Comparison of ENCODE assay signal across 10 cellular contexts in genomic region chr17:8378117-8378516, GRCh38. TPM values are rescaled to one million over a fixed set of nuclear protein-coding genes. Genes with fewer than 3 reads are reported as not detected.
DNase-seq lines count a peak whose midpoint lies in the region; ATAC-seq and TF ChIP-seq lines count a peak whose summit lies in the region.
"Not testable (repeated sequence)": the region's sequence is repeated elsewhere in the genome, so short reads cannot be mapped to it uniquely, and the experiment has no call there.
"Had no signal": no experiment of that assay in that cellular context is flagged by ENCODE, and none has a peak within 500 bp of the region (broad histone marks: within the 10 kb centered on the region; RNA-seq: fewer than 3 reads in every experiment).

No MANE protein-coding gene starts in this region.

- not testable (repeated sequence) for DNase-seq in DND-41; OCI-LY7 (ENCODE audit: low spot score); activated CD4-positive, alpha-beta T cell treated with anti-CD3 and anti-CD28 coated beads, Interleukin-2, amount 10 ng/mL, durations not matched to agents 7 days and 5 days; activated T-helper 2 cell treated with anti-CD3 and anti-CD28 coated beads, Interferon-gamma antibody, Interleukin-2, Interleukin-4, amounts not matched to agents 10 μg/mL and 5 μg/mL and 100 μg/mL, durations not matched to agents 14 hours and 24 hours and 36 hours (ENCODE audit: low spot score); naive thymus-derived CD4-positive, alpha-beta T cell; stimulated activated effector memory CD8-positive, alpha-beta T cell treated with anti-CD3 and anti-CD28 coated beads, Interleukin-12 subunit alpha, Interleukin-12 subunit beta, amount 100 ng/mL, for 72 hours (ENCODE audit: low spot score in 2 of 2)

- ATAC-seq in DND-41 (ENCODE audit: insufficient read depth, low read depth); naive thymus-derived CD4-positive, alpha-beta T cell; stimulated activated effector memory CD8-positive, alpha-beta T cell treated with anti-CD3 and anti-CD28 coated beads, Interleukin-12 subunit alpha, Interleukin-12 subunit beta, amount 100 ng/mL, for 72 hours: not testable (repeated sequence)

- peak overlapping the region; percentile 64 for H3K27ac Mint-ChIP-seq in activated CD4-positive, alpha-beta T cell treated with anti-CD3 and anti-CD28 coated beads, Interleukin-2, amount 10 ng/mL, durations not matched to agents 7 days and 5 days
- H3K27ac Mint-ChIP-seq in activated T-helper 2 cell treated with anti-CD3 and anti-CD28 coated beads, Interferon-gamma antibody, Interleukin-2, Interleukin-4, amounts not matched to agents 10 μg/mL and 5 μg/mL and 100 μg/mL, durations not matched to agents 14 hours and 24 hours and 36 hours = peak overlapping the region; percentile 42
- peak overlapping the region in 2 of 5 experiments; percentile 29 to 95 for H3K27ac Mint-ChIP-seq in brain
- H3K27ac Mint-ChIP-seq in naive thymus-derived CD4-positive, alpha-beta T cell = peak overlapping the region in 6 of 9 donors; percentile 8 to 74 (median 18)
- peak overlapping the region; percentile 51 for H3K27ac Mint-ChIP-seq in stimulated activated effector memory CD8-positive, alpha-beta T cell treated with anti-CD3 and anti-CD28 coated beads, Interleukin-12 subunit alpha, Interleukin-12 subunit beta, amount 100 ng/mL, for 72 hours

- H3K27me3 ChIP-seq in DND-41 (ENCODE audit: insufficient read depth, low read length, poor library complexity); naive thymus-derived CD4-positive, alpha-beta T cell (ENCODE audit: control insufficient read depth in 2 of 2, insufficient read depth in 2 of 2, low read length in 2 of 2): not testable (repeated sequence)

- not testable (repeated sequence) for H3K9me3 Mint-ChIP-seq in activated CD4-positive, alpha-beta T cell treated with anti-CD3 and anti-CD28 coated beads, Interleukin-2, amount 10 ng/mL, durations not matched to agents 7 days and 5 days; activated T-helper 2 cell treated with anti-CD3 and anti-CD28 coated beads, Interferon-gamma antibody, Interleukin-2, Interleukin-4, amounts not matched to agents 10 μg/mL and 5 μg/mL and 100 μg/mL, durations not matched to agents 14 hours and 24 hours and 36 hours; brain; naive thymus-derived CD4-positive, alpha-beta T cell; stimulated activated effector memory CD8-positive, alpha-beta T cell treated with anti-CD3 and anti-CD28 coated beads, Interleukin-12 subunit alpha, Interleukin-12 subunit beta, amount 100 ng/mL, for 72 hours

- H3K4me3 ChIP-seq in DND-41 (ENCODE audit: low read depth in 1 of 2, low read length in 2 of 2); OCI-LY7 (ENCODE audit: low read depth, low read length, poor library complexity, severe bottlenecking); naive thymus-derived CD4-positive, alpha-beta T cell (ENCODE audit: low read length): not testable (repeated sequence)

- H3K79me2 ChIP-seq in DND-41 (ENCODE audit: insufficient read depth, low read length) (peaks cover 57% of the 10 kb centered on the region), OCI-LY7 (ENCODE audit: insufficient read depth, low read depth, low read length) (peaks cover 49% of the 10 kb centered on the region)

- not testable (repeated sequence) for TF ChIP-seq CTCF in DND-41 (IDR thresholded peaks at IDR 0.05; ENCODE audit: borderline replicate concordance, extremely low read depth, low read length, poor library complexity, severe bottlenecking); OCI-LY7 (conservative IDR thresholded peaks at IDR 0.05; ENCODE audit: low read length); brain (conservative IDR thresholded peaks at IDR 0.05)

- H4K20me1 ChIP-seq in DND-41 (ENCODE audit: insufficient read depth, low read length) (peaks cover 35% of the 10 kb centered on the region), OCI-LY7 (ENCODE audit: insufficient read depth, low read length) (peaks cover 27% of the 10 kb centered on the region)

- H3K9ac ChIP-seq in DND-41 (ENCODE audit: low read depth, low read length) = not testable (repeated sequence)

- H2AFZ ChIP-seq in DND-41 (ENCODE audit: low read depth, low read length); OCI-LY7 (ENCODE audit: low read length): not testable (repeated sequence)

- H3K27me3 Mint-ChIP-seq in activated CD4-positive, alpha-beta T cell treated with anti-CD3 and anti-CD28 coated beads, Interleukin-2, amount 10 ng/mL, durations not matched to agents 7 days and 5 days; activated T-helper 2 cell treated with anti-CD3 and anti-CD28 coated beads, Interferon-gamma antibody, Interleukin-2, Interleukin-4, amounts not matched to agents 10 μg/mL and 5 μg/mL and 100 μg/mL, durations not matched to agents 14 hours and 24 hours and 36 hours (ENCODE audit: low read depth); naive thymus-derived CD4-positive, alpha-beta T cell: not testable (repeated sequence)
- H3K27me3 Mint-ChIP-seq in brain = peaks cover 14% of the 10 kb centered on the region

- H3K36me3 Mint-ChIP-seq in activated CD4-positive, alpha-beta T cell treated with anti-CD3 and anti-CD28 coated beads, Interleukin-2, amount 10 ng/mL, durations not matched to agents 7 days and 5 days (ENCODE audit: low read depth) = peaks cover 63% of the 10 kb centered on the region
- peaks cover 79% of the 10 kb centered on the region for H3K36me3 Mint-ChIP-seq in activated T-helper 2 cell treated with anti-CD3 and anti-CD28 coated beads, Interferon-gamma antibody, Interleukin-2, Interleukin-4, amounts not matched to agents 10 μg/mL and 5 μg/mL and 100 μg/mL, durations not matched to agents 14 hours and 24 hours and 36 hours (ENCODE audit: low read depth)
- H3K36me3 Mint-ChIP-seq in brain = peaks cover 66% of the 10 kb centered on the region
- peaks cover 5 to 42% (median 30%) of the 10 kb centered on the region in 5 donors for H3K36me3 Mint-ChIP-seq in naive thymus-derived CD4-positive, alpha-beta T cell
- peaks cover 82% of the 10 kb centered on the region for H3K36me3 Mint-ChIP-seq in stimulated activated effector memory CD8-positive, alpha-beta T cell treated with anti-CD3 and anti-CD28 coated beads, Interleukin-12 subunit alpha, Interleukin-12 subunit beta, amount 100 ng/mL, for 72 hours

- CTCF ChIA-PET in OCI-LY7 (lab: Charles Lee; ENCODE audit: unreplicated experiment); activated CD4-positive, alpha-beta T cell treated with anti-CD3 and anti-CD28 coated beads, Interleukin-2, amount 10 ng/mL, durations not matched to agents 7 days and 5 days (lab: Charles Lee); naive thymus-derived CD4-positive, alpha-beta T cell (lab: Charles Lee): not testable (repeated sequence)

- not testable (repeated sequence) for H3K9me3 ChIP-seq in DND-41 (ENCODE audit: insufficient read depth, low read length, severe bottlenecking); OCI-LY7 (ENCODE audit: low read length); naive thymus-derived CD4-positive, alpha-beta T cell (ENCODE audit: control insufficient read depth in 2 of 3, low read length in 3 of 3)

- H3K4me2 ChIP-seq in DND-41 (ENCODE audit: insufficient read depth, low read length) (peak overlapping the region; percentile 21; the same call in 1 of the 2 replicates), OCI-LY7 (ENCODE audit: low read length) (peak overlapping the region; percentile 95)

- not testable (repeated sequence) for BruUV-seq in OCI-LY7 (replicated peaks; lab: Mats Ljungman, UMichigan)

- peaks cover 72% of the 10 kb centered on the region for H3K4me1 Mint-ChIP-seq in activated CD4-positive, alpha-beta T cell treated with anti-CD3 and anti-CD28 coated beads, Interleukin-2, amount 10 ng/mL, durations not matched to agents 7 days and 5 days
- peaks cover 43% of the 10 kb centered on the region for H3K4me1 Mint-ChIP-seq in activated T-helper 2 cell treated with anti-CD3 and anti-CD28 coated beads, Interferon-gamma antibody, Interleukin-2, Interleukin-4, amounts not matched to agents 10 μg/mL and 5 μg/mL and 100 μg/mL, durations not matched to agents 14 hours and 24 hours and 36 hours (ENCODE audit: low read depth)
- H3K4me1 Mint-ChIP-seq in brain = peaks cover 86% of the 10 kb centered on the region
- peaks cover 35 to 77% (median 55%) of the 10 kb centered on the region in 7 donors for H3K4me1 Mint-ChIP-seq in naive thymus-derived CD4-positive, alpha-beta T cell
- peaks cover 54% of the 10 kb centered on the region for H3K4me1 Mint-ChIP-seq in stimulated activated effector memory CD8-positive, alpha-beta T cell treated with anti-CD3 and anti-CD28 coated beads, Interleukin-12 subunit alpha, Interleukin-12 subunit beta, amount 100 ng/mL, for 72 hours

- H3K4me1 ChIP-seq in DND-41 (ENCODE audit: insufficient read depth, low read length) (peaks cover 66% of the 10 kb centered on the region), OCI-LY7 (ENCODE audit: insufficient read depth, low read length, poor library complexity, severe bottlenecking) (peaks cover 59% of the 10 kb centered on the region)
- peaks cover 35 to 39% of the 10 kb centered on the region in 2 donors for H3K4me1 ChIP-seq in naive thymus-derived CD4-positive, alpha-beta T cell (ENCODE audit: control insufficient read depth in 2 of 2, insufficient read depth in 2 of 2, low read length in 2 of 2)

- H3K9me2 ChIP-seq in OCI-LY7 (ENCODE audit: insufficient read depth, low read length) = not testable (repeated sequence)

- not testable (repeated sequence) for H3K27ac ChIP-seq in DND-41 (ENCODE audit: low read length); OCI-LY7 (ENCODE audit: low read depth, low read length, poor library complexity, severe bottlenecking); naive thymus-derived CD4-positive, alpha-beta T cell (ENCODE audit: low read depth, low read length)

- intact Hi-C loops in OCI-LY7 (cut with micrococcal nuclease; ENCODE audit: unreplicated experiment) = loop anchor here (5.0 kb wide), 1 partner anchor 691 kb away; the partner anchor contains the start of genes TP53 and WRAP53
- intact Hi-C loops in activated T-helper 2 cell treated with anti-CD3 and anti-CD28 coated beads, Interferon-gamma antibody, Interleukin-2, Interleukin-4, amounts not matched to agents 10 μg/mL and 5 μg/mL and 100 μg/mL, durations not matched to agents 14 hours and 24 hours and 36 hours (cut with micrococcal nuclease); naive thymus-derived CD4-positive, alpha-beta T cell (cut with micrococcal nuclease): not testable (repeated sequence)

- H3K4me3 Mint-ChIP-seq in activated CD4-positive, alpha-beta T cell treated with anti-CD3 and anti-CD28 coated beads, Interleukin-2, amount 10 ng/mL, durations not matched to agents 7 days and 5 days; stimulated activated effector memory CD8-positive, alpha-beta T cell treated with anti-CD3 and anti-CD28 coated beads, Interleukin-12 subunit alpha, Interleukin-12 subunit beta, amount 100 ng/mL, for 72 hours: not testable (repeated sequence)
- H3K4me3 Mint-ChIP-seq in activated T-helper 2 cell treated with anti-CD3 and anti-CD28 coated beads, Interferon-gamma antibody, Interleukin-2, Interleukin-4, amounts not matched to agents 10 μg/mL and 5 μg/mL and 100 μg/mL, durations not matched to agents 14 hours and 24 hours and 36 hours (ENCODE audit: low read depth) = peak overlapping the region; percentile 45
- peak overlapping the region in 3 of 5 experiments; percentile 36 to 93 (median 53) for H3K4me3 Mint-ChIP-seq in brain
- peak overlapping the region in 4 of 10 donors; percentile 17 to 96 (median 33) for H3K4me3 Mint-ChIP-seq in naive thymus-derived CD4-positive, alpha-beta T cell

- H3K36me3 ChIP-seq in DND-41 (ENCODE audit: insufficient read depth, low read length) (peaks cover 56% of the 10 kb centered on the region), OCI-LY7 (ENCODE audit: insufficient read depth, low read length) (peaks cover 79% of the 10 kb centered on the region)
- H3K36me3 ChIP-seq in naive thymus-derived CD4-positive, alpha-beta T cell (ENCODE audit: control insufficient read depth in 2 of 3, insufficient read depth in 3 of 3, low read length in 3 of 3) = peaks cover 26 to 51% (median 36%) of the 10 kb centered on the region in 3 experiments

- POLR2A ChIA-PET in OCI-LY7 (lab: Charles Lee); activated CD4-positive, alpha-beta T cell treated with anti-CD3 and anti-CD28 coated beads, Interleukin-2, amount 10 ng/mL, durations not matched to agents 7 days and 5 days (lab: Charles Lee); naive thymus-derived CD4-positive, alpha-beta T cell (lab: Charles Lee): not testable (repeated sequence)

RNA-seq across cellular contexts. Expression of gene RPL26, which starts 4.9 kb away (rescaled TPM):
- total RNA-seq in OCI-LY7 (2014; rRNA removed; shearing (Covaris generic)) = 4,013 and 5,038 TPM in 2 replicates
- total RNA-seq in OCI-LY7 (2022) = 3,139 and 3,331 TPM in 2 replicates
- total RNA-seq in activated CD4-positive, alpha-beta T cell treated with anti-CD3 and anti-CD28 coated beads, Interleukin-2, amount 10 ng/mL, durations not matched to agents 7 days and 5 days = 1,000 to 10,000 TPM; 2,050 to 2,305 TPM
- 2,352 and 2,379 TPM in 2 replicates for total RNA-seq in activated T-helper 2 cell treated with anti-CD3 and anti-CD28 coated beads, Interferon-gamma antibody, Interleukin-2, Interleukin-4, amounts not matched to agents 10 μg/mL and 5 μg/mL and 100 μg/mL, durations not matched to agents 14 hours and 24 hours and 36 hours
- polyA plus RNA-seq in brain (ENCODE audit: insufficient read depth, low read depth, low replicate concordance) = 3,177 TPM
- 1,000 to 10,000 TPM; 2,029 to 3,298 (median 3,039) TPM for total RNA-seq in naive thymus-derived CD4-positive, alpha-beta T cell
- 1,000 to 10,000 TPM; 1,965 to 2,128 TPM for polyA plus RNA-seq in naive thymus-derived CD4-positive, alpha-beta T cell

RNA-seq across cellular contexts. Expression of gene RNF222, which starts 19.5 kb away (rescaled TPM):
- total RNA-seq in OCI-LY7 (2014; rRNA removed; shearing (Covaris generic)) = 0.06 TPM in 1 of 2 replicates, not detected in the other
- 0.15 TPM in 2 replicates for total RNA-seq in OCI-LY7 (2022)
- total RNA-seq in activated CD4-positive, alpha-beta T cell treated with anti-CD3 and anti-CD28 coated beads, Interleukin-2, amount 10 ng/mL, durations not matched to agents 7 days and 5 days = under 1 TPM; 0.10 to 0.12 TPM
- not detected in 2 replicates for total RNA-seq in activated T-helper 2 cell treated with anti-CD3 and anti-CD28 coated beads, Interferon-gamma antibody, Interleukin-2, Interleukin-4, amounts not matched to agents 10 μg/mL and 5 μg/mL and 100 μg/mL, durations not matched to agents 14 hours and 24 hours and 36 hours
- polyA plus RNA-seq in brain (ENCODE audit: insufficient read depth, low read depth, low replicate concordance) = not detected
- total RNA-seq in naive thymus-derived CD4-positive, alpha-beta T cell = 1 to 10 TPM in 1 of 5 experiments, under 1 TPM in 3, not detected in 1; 0.13 to 1.7 (median 0.52) TPM
- under 1 TPM; 0.16 to 0.35 TPM for polyA plus RNA-seq in naive thymus-derived CD4-positive, alpha-beta T cell
- total RNA-seq: Caco-2 had no signal

RNA-seq across cellular contexts. Expression of gene ODF4, which starts 38.5 kb away (rescaled TPM):
- total RNA-seq in OCI-LY7 (2014; rRNA removed; shearing (Covaris generic)) = not detected in 2 replicates
- total RNA-seq in OCI-LY7 (2022) = not detected in 2 replicates
- not detected for total RNA-seq in activated CD4-positive, alpha-beta T cell treated with anti-CD3 and anti-CD28 coated beads, Interleukin-2, amount 10 ng/mL, durations not matched to agents 7 days and 5 days
- total RNA-seq in activated T-helper 2 cell treated with anti-CD3 and anti-CD28 coated beads, Interferon-gamma antibody, Interleukin-2, Interleukin-4, amounts not matched to agents 10 μg/mL and 5 μg/mL and 100 μg/mL, durations not matched to agents 14 hours and 24 hours and 36 hours = not detected in 2 replicates
- polyA plus RNA-seq in brain (ENCODE audit: insufficient read depth, low read depth, low replicate concordance) = not detected
- not detected for total RNA-seq in naive thymus-derived CD4-positive, alpha-beta T cell
- polyA plus RNA-seq in naive thymus-derived CD4-positive, alpha-beta T cell = not detected
- total RNA-seq: Caco-2, H9, PC-3 had no signal

RNA-seq across cellular contexts. Expression of gene NDEL1, which starts 57.6 kb away (rescaled TPM):
- 37.9 and 40.0 TPM in 2 replicates for total RNA-seq in OCI-LY7 (2014; rRNA removed; shearing (Covaris generic))
- 65.7 and 69.9 TPM in 2 replicates for total RNA-seq in OCI-LY7 (2022)
- 10 to 100 TPM; 59.7 to 65.5 TPM for total RNA-seq in activated CD4-positive, alpha-beta T cell treated with anti-CD3 and anti-CD28 coated beads, Interleukin-2, amount 10 ng/mL, durations not matched to agents 7 days and 5 days
- 66.6 and 66.9 TPM in 2 replicates for total RNA-seq in activated T-helper 2 cell treated with anti-CD3 and anti-CD28 coated beads, Interferon-gamma antibody, Interleukin-2, Interleukin-4, amounts not matched to agents 10 μg/mL and 5 μg/mL and 100 μg/mL, durations not matched to agents 14 hours and 24 hours and 36 hours
- polyA plus RNA-seq in brain (ENCODE audit: insufficient read depth, low read depth, low replicate concordance) = 33.2 TPM
- total RNA-seq in naive thymus-derived CD4-positive, alpha-beta T cell = 100 to 1,000 TPM in 4 of 5 experiments, 10 to 100 TPM in 1; 72.6 to 274 (median 116) TPM
- polyA plus RNA-seq in naive thymus-derived CD4-positive, alpha-beta T cell = 10 to 100 TPM; 53.7 to 73.2 TPM
